In the genomic region with DNA sequence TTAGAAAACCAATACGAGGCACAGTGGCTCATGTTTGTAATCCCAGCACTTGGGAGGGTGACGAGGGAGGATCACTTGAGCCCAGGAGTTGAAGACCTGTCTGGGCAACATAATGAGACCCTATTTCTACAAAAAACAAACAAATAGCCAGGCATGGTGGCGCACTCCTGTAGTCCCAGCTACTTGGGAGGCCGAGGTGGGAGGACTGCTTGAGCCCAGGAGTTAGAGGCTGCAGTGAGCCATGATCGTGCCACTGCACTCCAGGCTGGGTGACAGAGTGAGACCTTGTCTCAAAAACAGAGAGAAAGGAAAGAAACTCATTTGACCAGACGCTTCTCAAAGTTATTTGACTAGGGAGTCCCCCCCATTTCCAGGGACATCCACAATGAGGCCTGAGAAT, we compare ENCODE assay signal across 8 cellular contexts. TPM values are rescaled to one million over a fixed set of nuclear protein-coding genes. Genes with fewer than 3 reads are reported as not detected.
DNase-seq lines count a peak whose midpoint lies in the region; ATAC-seq and TF ChIP-seq lines count a peak whose summit lies in the region.
"Not testable (repeated sequence)": the region's sequence is repeated elsewhere in the genome, so short reads cannot be mapped to it uniquely, and the experiment has no call there.

No MANE protein-coding gene starts in this region.

- peaks cover 80 to 97% (median 91%) of the 10 kb centered on the region in 3 donors for H3K4me1 Mint-ChIP-seq in CD8-positive, alpha-beta memory T cell
- H3K4me1 Mint-ChIP-seq in T-helper 2 cell treated with Interferon-gamma antibody and Interleukin-4, amounts not matched to agents 5 μg/mL and 100 μg/mL, for 36 hours (ENCODE audit: low read depth) = peaks cover 50% of the 10 kb centered on the region
- peaks cover 98% of the 10 kb centered on the region for H3K4me1 Mint-ChIP-seq in activated T-cell treated with anti-CD3 and anti-CD28 coated beads, Interleukin-2, amount 50 U/mL, for 72 hours (ENCODE audit: low read depth)
- peaks cover 89% of the 10 kb centered on the region for H3K4me1 Mint-ChIP-seq in brain
- peaks cover 64 to 90% of the 10 kb centered on the region in 2 donors for H3K4me1 Mint-ChIP-seq in natural killer cell
- peaks cover 92% of the 10 kb centered on the region for H3K4me1 Mint-ChIP-seq in stimulated activated effector memory CD8-positive, alpha-beta T cell treated with anti-CD3 and anti-CD28 coated beads, Interleukin-12 subunit alpha, Interleukin-12 subunit beta, amount 100 ng/mL, for 72 hours

- peaks cover 0 to 28% (median 3%) of the 10 kb centered on the region in 3 donors for H3K36me3 Mint-ChIP-seq in CD8-positive, alpha-beta memory T cell
- peaks cover 12% of the 10 kb centered on the region for H3K36me3 Mint-ChIP-seq in T-helper 2 cell treated with Interferon-gamma antibody and Interleukin-4, amounts not matched to agents 5 μg/mL and 100 μg/mL, for 36 hours (ENCODE audit: low read depth)
- not testable (repeated sequence) for H3K36me3 Mint-ChIP-seq in activated T-cell treated with anti-CD3 and anti-CD28 coated beads, Interleukin-2, amount 50 U/mL, for 72 hours (ENCODE audit: insufficient read depth in 2 of 2); brain; natural killer cell
- H3K36me3 Mint-ChIP-seq in stimulated activated effector memory CD8-positive, alpha-beta T cell treated with anti-CD3 and anti-CD28 coated beads, Interleukin-12 subunit alpha, Interleukin-12 subunit beta, amount 100 ng/mL, for 72 hours = peaks cover 34% of the 10 kb centered on the region

- peaks cover 91% of the 10 kb centered on the region for H3K4me1 ChIP-seq in CD8-positive, alpha-beta memory T cell (ENCODE audit: insufficient read depth, low read length)
- H3K4me1 ChIP-seq in right atrium auricular region (peaks cover 4 to 98% of the 10 kb centered on the region in 2 donors), upper lobe of left lung (peaks cover 81 to 99% (median 93%) of the 10 kb centered on the region in 4 donors)

- not testable (repeated sequence) for H3K9me3 Mint-ChIP-seq in CD8-positive, alpha-beta memory T cell; T-helper 2 cell treated with Interferon-gamma antibody and Interleukin-4, amounts not matched to agents 5 μg/mL and 100 μg/mL, for 36 hours; activated T-cell treated with anti-CD3 and anti-CD28 coated beads, Interleukin-2, amount 50 U/mL, for 72 hours; brain; natural killer cell; stimulated activated effector memory CD8-positive, alpha-beta T cell treated with anti-CD3 and anti-CD28 coated beads, Interleukin-12 subunit alpha, Interleukin-12 subunit beta, amount 100 ng/mL, for 72 hours

- H3K27ac ChIP-seq in CD8-positive, alpha-beta memory T cell (ENCODE audit: low read depth, low read length) = peak overlapping the region; percentile 71
- H3K27ac ChIP-seq in right atrium auricular region (peak overlapping the region; percentile 79 to 86), upper lobe of left lung (peak overlapping the region in 3 of 4 donors; percentile 75 to 89 (median 88))

- peak overlapping the region; percentile 43 for H3K4me3 ChIP-seq in CD8-positive, alpha-beta memory T cell (ENCODE audit: low read length)
- not testable (repeated sequence) for H3K4me3 ChIP-seq in right atrium auricular region, upper lobe of left lung

- H3K36me3 ChIP-seq in CD8-positive, alpha-beta memory T cell (ENCODE audit: insufficient read depth, low read length); right atrium auricular region; upper lobe of left lung: not testable (repeated sequence)

- not testable (repeated sequence) for TF ChIP-seq POLR2A in upper lobe of left lung (IDR thresholded peaks at IDR 0.05)

- H3K4me3 Mint-ChIP-seq in CD8-positive, alpha-beta memory T cell = peak overlapping the region in 5 of 7 donors; percentile 19 to 84 (median 28)
- peak overlapping the region; percentile 72 for H3K4me3 Mint-ChIP-seq in T-helper 2 cell treated with Interferon-gamma antibody and Interleukin-4, amounts not matched to agents 5 μg/mL and 100 μg/mL, for 36 hours
- H3K4me3 Mint-ChIP-seq in activated T-cell treated with anti-CD3 and anti-CD28 coated beads, Interleukin-2, amount 50 U/mL, for 72 hours = peak overlapping the region; percentile 68 to 79
- not testable (repeated sequence) for H3K4me3 Mint-ChIP-seq in brain
- H3K4me3 Mint-ChIP-seq in natural killer cell = peak overlapping the region; percentile 21
- peak overlapping the region; percentile 68 for H3K4me3 Mint-ChIP-seq in stimulated activated effector memory CD8-positive, alpha-beta T cell treated with anti-CD3 and anti-CD28 coated beads, Interleukin-12 subunit alpha, Interleukin-12 subunit beta, amount 100 ng/mL, for 72 hours

- not testable (repeated sequence) for H3K27me3 ChIP-seq in CD8-positive, alpha-beta memory T cell (ENCODE audit: insufficient read depth, low read length, poor library complexity, severe bottlenecking); right atrium auricular region; upper lobe of left lung

- intact Hi-C loops in natural killer cell (cut with micrococcal nuclease) = not testable (repeated sequence)

- WGBS in upper lobe of left lung, 2 donors = 88 to 89% methylated on average over 6 of the region's 6 CpGs

- DNase-seq in CD8-positive, alpha-beta memory T cell; T-helper 2 cell treated with Interferon-gamma antibody and Interleukin-4, amounts not matched to agents 5 μg/mL and 100 μg/mL, for 36 hours (ENCODE audit: low spot score); activated T-cell treated with anti-CD3 and anti-CD28 coated beads, Interleukin-2, amount 50 U/mL, for 72 hours; right atrium auricular region (ENCODE audit: low spot score); natural killer cell; stimulated activated effector memory CD8-positive, alpha-beta T cell treated with anti-CD3 and anti-CD28 coated beads, Interleukin-12 subunit alpha, Interleukin-12 subunit beta, amount 100 ng/mL, for 72 hours (ENCODE audit: low spot score in 2 of 2); upper lobe of left lung: not testable (repeated sequence)

- not testable (repeated sequence) for ATAC-seq in activated T-cell treated with anti-CD3 and anti-CD28 coated beads, Interleukin-2, amount 50 U/mL, for 72 hours (replicated peaks in 1 of 2); natural killer cell; stimulated activated effector memory CD8-positive, alpha-beta T cell treated with anti-CD3 and anti-CD28 coated beads, Interleukin-12 subunit alpha, Interleukin-12 subunit beta, amount 100 ng/mL, for 72 hours; upper lobe of left lung (ENCODE audit: low FRiP score in 2 of 2)

- POLR2A ChIA-PET in CD8-positive, alpha-beta memory T cell (lab: Charles Lee) = not testable (repeated sequence)

- not testable (repeated sequence) for H3K27me3 Mint-ChIP-seq in CD8-positive, alpha-beta memory T cell; T-helper 2 cell treated with Interferon-gamma antibody and Interleukin-4, amounts not matched to agents 5 μg/mL and 100 μg/mL, for 36 hours (ENCODE audit: low read depth); activated T-cell treated with anti-CD3 and anti-CD28 coated beads, Interleukin-2, amount 50 U/mL, for 72 hours (ENCODE audit: low read depth); brain; natural killer cell (ENCODE audit: low read depth in 2 of 2)

- CTCF ChIA-PET in CD8-positive, alpha-beta memory T cell (lab: Charles Lee) = not testable (repeated sequence)

- not testable (repeated sequence) for TF ChIP-seq CTCF in brain (conservative IDR thresholded peaks at IDR 0.05); right atrium auricular region (IDR thresholded peaks at IDR 0.05); natural killer cell (IDR thresholded peaks at IDR 0.05); upper lobe of left lung (IDR thresholded peaks at IDR 0.05)

- H3K27ac Mint-ChIP-seq in CD8-positive, alpha-beta memory T cell = peak overlapping the region; percentile 90 to 99 (median 98)
- H3K27ac Mint-ChIP-seq in T-helper 2 cell treated with Interferon-gamma antibody and Interleukin-4, amounts not matched to agents 5 μg/mL and 100 μg/mL, for 36 hours = peak overlapping the region; percentile 97
- peak overlapping the region; percentile 86 for H3K27ac Mint-ChIP-seq in activated T-cell treated with anti-CD3 and anti-CD28 coated beads, Interleukin-2, amount 50 U/mL, for 72 hours
- H3K27ac Mint-ChIP-seq in brain = peak overlapping the region in 4 of 5 experiments; percentile 53 to 90 (median 85)
- H3K27ac Mint-ChIP-seq in natural killer cell = peak overlapping the region; percentile 94 to 96
- H3K27ac Mint-ChIP-seq in stimulated activated effector memory CD8-positive, alpha-beta T cell treated with anti-CD3 and anti-CD28 coated beads, Interleukin-12 subunit alpha, Interleukin-12 subunit beta, amount 100 ng/mL, for 72 hours = peak overlapping the region; percentile 90

- H3K9me3 ChIP-seq in CD8-positive, alpha-beta memory T cell (ENCODE audit: low read length); right atrium auricular region; upper lobe of left lung: not testable (repeated sequence)

- not testable (repeated sequence) for TF ChIP-seq EP300 in upper lobe of left lung (IDR thresholded peaks at IDR 0.05)

RNA-seq across cellular contexts. Expression of a gene that starts 14.7 kb away (rescaled TPM):
- total RNA-seq in CD8-positive, alpha-beta memory T cell = 10 to 100 TPM; 94.8 to 97.6 TPM
- polyA plus RNA-seq in CD8-positive, alpha-beta memory T cell = 9.7 TPM
- 100 to 1,000 TPM in 1 of 2 donors, 10 to 100 TPM in 1; 89.2 to 108 TPM for total RNA-seq in activated T-cell treated with anti-CD3 and anti-CD28 coated beads, Interleukin-2, amount 50 U/mL, for 72 hours
- 183 TPM for polyA plus RNA-seq in brain (ENCODE audit: insufficient read depth, low read depth, low replicate concordance)
- total RNA-seq in right atrium auricular region = 10 to 100 TPM; 53.6 to 54.7 TPM
- 10 to 100 TPM; 73.9 to 95.2 (median 89.7) TPM for total RNA-seq in natural killer cell
- 100 to 1,000 TPM in 1 of 6 donors, 10 to 100 TPM in 5; 64.4 to 116 (median 68.5) TPM for total RNA-seq in upper lobe of left lung

RNA-seq across cellular contexts. Expression of a gene that starts 49.2 kb away (rescaled TPM):
- total RNA-seq in CD8-positive, alpha-beta memory T cell = 1 to 10 TPM; 5.3 to 7.3 TPM
- polyA plus RNA-seq in CD8-positive, alpha-beta memory T cell = 2.7 TPM
- 10 to 100 TPM; 12.9 to 20.9 TPM for total RNA-seq in activated T-cell treated with anti-CD3 and anti-CD28 coated beads, Interleukin-2, amount 50 U/mL, for 72 hours
- 43.6 TPM for polyA plus RNA-seq in brain (ENCODE audit: insufficient read depth, low read depth, low replicate concordance)
- total RNA-seq in right atrium auricular region (1 to 10 TPM; 4.5 to 7.3 TPM), natural killer cell (10 to 100 TPM; 34.0 to 41.6 (median 38.3) TPM), upper lobe of left lung (100 to 1,000 TPM in 4 of 6 donors, 10 to 100 TPM in 2; 20.6 to 414 (median 115) TPM)

RNA-seq across cellular contexts. Expression of a gene that starts 58.6 kb away (rescaled TPM):
- 1 to 10 TPM; 4.0 to 4.1 TPM for total RNA-seq in CD8-positive, alpha-beta memory T cell
- polyA plus RNA-seq in CD8-positive, alpha-beta memory T cell = 6.3 TPM
- 10 to 100 TPM in 1 of 2 donors, 1 to 10 TPM in 1; 8.7 to 10.5 TPM for total RNA-seq in activated T-cell treated with anti-CD3 and anti-CD28 coated beads, Interleukin-2, amount 50 U/mL, for 72 hours
- polyA plus RNA-seq in brain (ENCODE audit: insufficient read depth, low read depth, low replicate concordance) = 4.6 TPM
- total RNA-seq in right atrium auricular region (1 to 10 TPM; 2.6 to 4.1 TPM), natural killer cell (10 to 100 TPM; 21.1 to 26.3 (median 24.2) TPM), upper lobe of left lung (10 to 100 TPM in 3 of 6 donors, 1 to 10 TPM in 3; 4.1 to 38.8 (median 9.3) TPM)

RNA-seq across cellular contexts. Expression of a gene that starts 59.7 kb away (rescaled TPM):
- 100 to 1,000 TPM; 216 to 232 TPM for total RNA-seq in CD8-positive, alpha-beta memory T cell
- 399 TPM for polyA plus RNA-seq in CD8-positive, alpha-beta memory T cell
- 100 to 1,000 TPM; 158 to 174 TPM for total RNA-seq in activated T-cell treated with anti-CD3 and anti-CD28 coated beads, Interleukin-2, amount 50 U/mL, for 72 hours
- polyA plus RNA-seq in brain (ENCODE audit: insufficient read depth, low read depth, low replicate concordance) = 691 TPM
- 100 to 1,000 TPM; 368 to 648 TPM for total RNA-seq in right atrium auricular region
- total RNA-seq in natural killer cell = 100 to 1,000 TPM; 111 to 115 (median 113) TPM
- total RNA-seq in upper lobe of left lung = 100 to 1,000 TPM in 4 of 6 donors, 10 to 100 TPM in 2; 87.3 to 238 (median 157) TPM
